In genomic region chr19:19137556-19138109, GRCh38 we compare ENCODE assay signal across 6 cellular contexts. TPM values are rescaled to one million over a fixed set of nuclear protein-coding genes. Genes with fewer than 3 reads are reported as not detected.
DNase-seq lines count a peak whose midpoint lies in the region; TF ChIP-seq lines count a peak whose summit lies in the region.

No MANE protein-coding gene starts in this region.

- H3K36me3 Mint-ChIP-seq in neural crest cell (ENCODE audit: low read depth) = no peaks in the 10 kb centered on the region

- DNase-seq in HL-60 (ENCODE audit: low read depth in 1 of 2, low spot score in 1 of 2) (no peak), breast epithelium (ENCODE audit: low spot score in 2 of 2) (no peak), neural crest cell (ENCODE audit: low read depth, low spot score) (no peak), 8988T (no peak), NCI-H748 (lab: John Stamatoyannopoulos, UW; ENCODE audit: unreplicated experiment) (no peak), CD1c-positive myeloid dendritic cell (ENCODE audit: extremely low spot score) (no peak)

- H3K9me3 Mint-ChIP-seq in neural crest cell = peaks cover 3% of the 10 kb centered on the region

- no peaks in the 10 kb centered on the region for H3K4me1 ChIP-seq in breast epithelium

- H3K9me3 ChIP-seq in breast epithelium = peaks cover 2 to 3% of the 10 kb centered on the region in 2 donors

- H3K4me3 Mint-ChIP-seq in neural crest cell = peak overlapping the region; percentile 98

- TF ChIP-seq POLR2A in breast epithelium (IDR thresholded peaks at IDR 0.05) = no peak

- peaks cover 21% of the 10 kb centered on the region for H3K4me1 Mint-ChIP-seq in neural crest cell

- no peaks in the 10 kb centered on the region for H3K36me3 ChIP-seq in breast epithelium

- peak overlapping the region; percentile 75 for H3K27ac ChIP-seq in HL-60 (replicated peaks)
- peak overlapping the region in 1 of 2 donors; percentile 80 for H3K27ac ChIP-seq in breast epithelium

- intact Hi-C loops in breast epithelium (cut with DNase I; ENCODE audit: low total_unique reads) = loop anchor here (1.0 kb wide), 1 partner anchor 73 kb away; no protein-coding TSS in a partner anchor

- peaks cover 5% of the 10 kb centered on the region for H3K27me3 Mint-ChIP-seq in neural crest cell (ENCODE audit: low read depth)

- H3K27me3 ChIP-seq in HL-60 (ENCODE audit: insufficient read depth, poor library complexity, severe bottlenecking) (no peaks in the 10 kb centered on the region), breast epithelium (no peaks in the 10 kb centered on the region)

- H3K27ac Mint-ChIP-seq in neural crest cell (ENCODE audit: unreplicated experiment) = no peak overlapping the region

- TF ChIP-seq CTCF in HL-60 (IDR thresholded peaks at IDR 0.05; ENCODE audit: insufficient read depth, low read length) = no peak
- no peak for TF ChIP-seq CTCF in breast epithelium (IDR thresholded peaks at IDR 0.05)
- TF ChIP-seq CTCF in neural crest cell (conservative IDR thresholded peaks at IDR 0.05) = no peak

- H3K4me3 ChIP-seq in HL-60 (replicated peaks; ENCODE audit: insufficient read depth, low read length) (peak overlapping the region; percentile 58), breast epithelium (peak overlapping the region; percentile 59 to 86 (median 83))

RNA-seq across cellular contexts. Expression of gene TMEM161A, which starts 0.6 kb away (rescaled TPM):
- 10 to 100 TPM; 13.8 to 20.3 (median 18.0) TPM for total RNA-seq in breast epithelium
- 42.8 and 44.8 TPM in 2 replicates for total RNA-seq in neural crest cell

RNA-seq across cellular contexts. Expression of gene MEF2B, which starts 32.4 kb away (rescaled TPM):
- under 1 TPM in 2 of 3 donors, not detected in 1; 0.59 to 0.64 TPM for total RNA-seq in breast epithelium
- 1.4 and 1.5 TPM in 2 replicates for total RNA-seq in neural crest cell

RNA-seq across cellular contexts. Expression of gene BORCS8, which starts 54.3 kb away (rescaled TPM):
- total RNA-seq in breast epithelium = 10 to 100 TPM; 15.2 to 18.0 (median 16.7) TPM
- 23.6 and 28.0 TPM in 2 replicates for total RNA-seq in neural crest cell

RNA-seq across cellular contexts. Expression of gene RFXANK, which starts 54.4 kb away (rescaled TPM):
- total RNA-seq in breast epithelium (10 to 100 TPM; 43.9 to 51.1 (median 47.7) TPM), neural crest cell (107 and 111 TPM in 2 replicates)
